ENCODE assay signal across 9 cellular contexts in genomic region chr2:48508461-48509124, GRCh38. TPM values are rescaled to one million over a fixed set of nuclear protein-coding genes. Genes with fewer than 3 reads are reported as not detected.
A peak's percentile ranks its signal among the peaks of the same experiment; 100 is the strongest.
DNase-seq lines count a peak whose midpoint lies in the region; ATAC-seq, FAIRE-seq and TF ChIP-seq lines count a peak whose summit lies in the region.
"Had no signal": no experiment of that assay in that cellular context is flagged by ENCODE, and none has a peak within 500 bp of the region (broad histone marks: within the 10 kb centered on the region; RNA-seq: fewer than 3 reads in every experiment).

No MANE protein-coding gene starts in this region.

- WGBS in small intestine, 3 donors, result 47 to 48% (median 47%) methylated on average over 5 of the region's 5 CpGs

- H3K27ac ChIP-seq in HUES6 (ENCODE audit: low read depth, low read length) (peak overlapping the region; percentile 95), WERI-Rb-1 (peak overlapping the region; percentile 58), small intestine (ENCODE audit: low read depth in 1 of 2, low read length in 1 of 2) (peak overlapping the region; percentile 24 to 87)

- peak; percentile 55 for DNase-seq in WERI-Rb-1
- no peak for DNase-seq in left ventricle myocardium superior
- DNase-seq in small intestine, result no peak
- no peak for DNase-seq in NCI-H187 treated with DMSO at 0.1 percent for 48 hours (lab: John Stamatoyannopoulos, UW)
- DNase-seq in activated CD8-positive, alpha-beta memory T cell treated with anti-CD3 and anti-CD28 coated beads, Interleukin-2, amount 50 U/mL, for 4 hours, result no peak
- DNase-seq in T1000 (lab: John Stamatoyannopoulos, UW), result no peak

- H3K4me3 ChIP-seq in HUES6 (ENCODE audit: low read depth, low read length), result peak overlapping the region; percentile 33
- no peak overlapping the region for H3K4me3 ChIP-seq in WERI-Rb-1 (ENCODE audit: low read depth, low read length)
- H3K4me3 ChIP-seq in small intestine (ENCODE audit: low read depth in 1 of 2, low read length in 2 of 2), result no peak overlapping the region

- H3K36me3 ChIP-seq in HUES6 (ENCODE audit: control insufficient read depth, insufficient read depth, low read length), result peaks cover 17% of the 10 kb centered on the region
- peaks cover 40% of the 10 kb centered on the region for H3K36me3 ChIP-seq in WERI-Rb-1
- H3K36me3 ChIP-seq in small intestine (ENCODE audit: control insufficient read depth in 2 of 2, insufficient read depth in 2 of 2, low read length in 2 of 2), result peaks cover 0 to 14% of the 10 kb centered on the region in 2 donors

- H3K9me3 ChIP-seq in HUES6 (ENCODE audit: control insufficient read depth, insufficient read depth, low read depth, low read length) (no peaks in the 10 kb centered on the region), WERI-Rb-1 (ENCODE audit: severe bottlenecking) (no peaks in the 10 kb centered on the region), small intestine (ENCODE audit: control insufficient read depth, low read depth) (no peaks in the 10 kb centered on the region)

- no peak for TF ChIP-seq CTCF in WERI-Rb-1 (IDR thresholded peaks at IDR 0.05; ENCODE audit: low read depth, low read length)

- peak overlapping the region; percentile 59 for H3K9ac ChIP-seq in HUES6 (ENCODE audit: low read length)

- intact Hi-C loops in left ventricle myocardium superior (cut with micrococcal nuclease), result no loop called here

- ATAC-seq in left ventricle myocardium superior, result peak; percentile 45
- no peak for ATAC-seq in HG02759 (IDR thresholded peaks at IDR 0.05; ENCODE audit: unreplicated experiment)

- FAIRE-seq in small intestine (lab: Jason Lieb, UNC), result no peak
- FAIRE-seq: colon had no signal

- H3K27me3 ChIP-seq in HUES6 (ENCODE audit: control insufficient read depth, insufficient read depth, low read length) (no peaks in the 10 kb centered on the region), WERI-Rb-1 (ENCODE audit: insufficient read depth, low read depth, severe bottlenecking) (no peaks in the 10 kb centered on the region), small intestine (ENCODE audit: control insufficient read depth in 2 of 2, insufficient read depth in 2 of 2, low read length in 2 of 2) (no peaks in the 10 kb centered on the region)

- H3K4me1 ChIP-seq in HUES6 (ENCODE audit: control insufficient read depth, insufficient read depth, low read length) (peaks cover 43% of the 10 kb centered on the region), small intestine (ENCODE audit: control insufficient read depth in 2 of 2, insufficient read depth in 1 of 2, low read depth in 1 of 2, low read length in 1 of 2) (peaks cover 0 to 2% of the 10 kb centered on the region in 2 donors)

RNA-seq across cellular contexts. Expression of gene STON1, which starts 21.4 kb away (rescaled TPM):
- total RNA-seq in left ventricle myocardium superior, result 6.7 TPM
- 1 to 10 TPM in 2 of 3 donors, under 1 TPM in 1; 0.45 to 4.7 (median 1.4) TPM for polyA plus RNA-seq in small intestine
